ENCODE assay signal across 8 cellular contexts in the genomic region with DNA sequence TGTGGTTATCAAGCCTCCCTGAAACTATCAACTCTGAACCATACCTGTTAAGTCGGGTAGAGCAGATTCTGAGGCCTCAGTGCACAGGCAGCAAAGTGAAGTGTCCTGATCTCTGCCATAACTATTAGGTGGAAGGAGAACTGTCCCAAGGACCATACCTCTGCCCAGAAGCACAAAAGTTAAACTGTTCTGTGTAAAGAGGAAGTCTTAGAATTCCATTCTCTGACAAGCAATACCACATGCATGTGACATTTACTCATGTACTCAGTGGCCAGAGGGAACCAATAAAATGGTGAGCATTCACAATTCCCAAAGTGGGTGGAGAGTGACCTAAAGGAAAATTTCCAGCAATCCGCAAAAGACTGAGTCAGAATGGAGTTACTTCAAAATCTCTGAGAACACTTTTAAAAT.
DNase-seq lines count a peak whose midpoint lies in the region; ATAC-seq and TF ChIP-seq lines count a peak whose summit lies in the region.

No MANE protein-coding gene starts in this region.

- ATAC-seq in gastrocnemius medialis (peak; percentile 77 to 83), GM21825 (IDR thresholded peaks at IDR 0.05; ENCODE audit: unreplicated experiment) (no peak), HG02852 (IDR thresholded peaks at IDR 0.05; ENCODE audit: unreplicated experiment) (no peak)

- peaks cover 2 to 6% of the 10 kb centered on the region in 2 donors for H3K4me1 ChIP-seq in gastrocnemius medialis

- no peaks in the 10 kb centered on the region for H3K9me3 ChIP-seq in gastrocnemius medialis

- DNase-seq in HFF-Myc (ENCODE audit: extremely low read depth, low read depth): peak; percentile 94
- DNase-seq in SW480 (ENCODE audit: low spot score): peak; percentile 67
- DNase-seq in fibroblast of pulmonary artery (ENCODE audit: low read depth): peak; percentile 98
- DNase-seq in gastrocnemius medialis: no peak
- DNase-seq in stimulated activated CD4-positive, alpha-beta T cell treated with anti-CD3 and anti-CD28 coated beads, Interleukin-2, amount 100 ng/mL, for 48 hours: no peak
- no peak for DNase-seq in GM13977 (ENCODE audit: low spot score)

- H3K4me3 ChIP-seq in HFF-Myc (replicated peaks; ENCODE audit: low read depth, low read length): peak overlapping the region; percentile 48
- peak overlapping the region; percentile 88 for H3K4me3 ChIP-seq in fibroblast of pulmonary artery (replicated peaks; ENCODE audit: low read depth, low read length)
- peak overlapping the region in 2 of 4 donors; percentile 21 to 26 for H3K4me3 ChIP-seq in gastrocnemius medialis

- peak overlapping the region; percentile 38 to 58 (median 50) for H3K27ac ChIP-seq in gastrocnemius medialis

- intact Hi-C loops in gastrocnemius medialis (cut with DNase I; ENCODE audit: low total_unique reads): loop anchor here (5.0 kb wide), 1 partner anchor 49 kb away; no protein-coding TSS in a partner anchor

- peak; percentile 53 to 63 for TF ChIP-seq POLR2A in gastrocnemius medialis (IDR thresholded peaks at IDR 0.05)

- H3K36me3 ChIP-seq in gastrocnemius medialis: no peaks in the 10 kb centered on the region

- in situ Hi-C loops in gastrocnemius medialis (cut with MboI; ENCODE audit: low sequenced_read_pairs in 4 of 4): no loop called here
- in situ Hi-C loops in GM13977 (cut with MboI; ENCODE audit: low pct_unique_long_range_greater_than_20kb, low sequenced_read_pairs, unreplicated experiment): no loop called here

- H3K27me3 ChIP-seq in gastrocnemius medialis: no peaks in the 10 kb centered on the region

- TF ChIP-seq CTCF in HFF-Myc (IDR thresholded peaks at IDR 0.05; ENCODE audit: low read depth, low read length, missing control alignments) (no peak), fibroblast of pulmonary artery (IDR thresholded peaks at IDR 0.05; ENCODE audit: low read length, missing control alignments) (no peak), gastrocnemius medialis (IDR thresholded peaks at IDR 0.05 in 4 of 5, conservative IDR thresholded peaks at IDR 0.05 in 1 of 5) (no peak), GM13977 (IDR thresholded peaks at IDR 0.05; ENCODE audit: extremely low read depth, insufficient read depth, missing control alignments) (no peak)

Comparison
In these comparisons a context has a peak if more than half of its experiments do, and no peak if none do; other contexts are left out.
1. DNase-seq: peak in HFF-Myc (single experiment), SW480 (single experiment) and fibroblast of pulmonary artery (single experiment); none in gastrocnemius medialis (0 of 2), stimulated activated CD4-positive, alpha-beta T cell treated with anti-CD3 and anti-CD28 coated beads, Interleukin-2, amount 100 ng/mL, for 48 hours (0 of 2) and GM13977 (single experiment).
2. ATAC-seq: peak in gastrocnemius medialis (2 of 2); none in GM21825 (single experiment) and HG02852 (single experiment).